Comparison of ENCODE assay signal across 1 cellular context in genomic region chr1:218030846-218031245, GRCh38.
TF ChIP-seq lines count a peak whose summit lies in the region.

No MANE protein-coding gene starts in this region.

TF ChIP-seq in GM23338, 12 proteins besides CTCF, POLR2A, EP300 and RAD21 (continued from another document):
- TF ChIP-seq, protein P1, sequence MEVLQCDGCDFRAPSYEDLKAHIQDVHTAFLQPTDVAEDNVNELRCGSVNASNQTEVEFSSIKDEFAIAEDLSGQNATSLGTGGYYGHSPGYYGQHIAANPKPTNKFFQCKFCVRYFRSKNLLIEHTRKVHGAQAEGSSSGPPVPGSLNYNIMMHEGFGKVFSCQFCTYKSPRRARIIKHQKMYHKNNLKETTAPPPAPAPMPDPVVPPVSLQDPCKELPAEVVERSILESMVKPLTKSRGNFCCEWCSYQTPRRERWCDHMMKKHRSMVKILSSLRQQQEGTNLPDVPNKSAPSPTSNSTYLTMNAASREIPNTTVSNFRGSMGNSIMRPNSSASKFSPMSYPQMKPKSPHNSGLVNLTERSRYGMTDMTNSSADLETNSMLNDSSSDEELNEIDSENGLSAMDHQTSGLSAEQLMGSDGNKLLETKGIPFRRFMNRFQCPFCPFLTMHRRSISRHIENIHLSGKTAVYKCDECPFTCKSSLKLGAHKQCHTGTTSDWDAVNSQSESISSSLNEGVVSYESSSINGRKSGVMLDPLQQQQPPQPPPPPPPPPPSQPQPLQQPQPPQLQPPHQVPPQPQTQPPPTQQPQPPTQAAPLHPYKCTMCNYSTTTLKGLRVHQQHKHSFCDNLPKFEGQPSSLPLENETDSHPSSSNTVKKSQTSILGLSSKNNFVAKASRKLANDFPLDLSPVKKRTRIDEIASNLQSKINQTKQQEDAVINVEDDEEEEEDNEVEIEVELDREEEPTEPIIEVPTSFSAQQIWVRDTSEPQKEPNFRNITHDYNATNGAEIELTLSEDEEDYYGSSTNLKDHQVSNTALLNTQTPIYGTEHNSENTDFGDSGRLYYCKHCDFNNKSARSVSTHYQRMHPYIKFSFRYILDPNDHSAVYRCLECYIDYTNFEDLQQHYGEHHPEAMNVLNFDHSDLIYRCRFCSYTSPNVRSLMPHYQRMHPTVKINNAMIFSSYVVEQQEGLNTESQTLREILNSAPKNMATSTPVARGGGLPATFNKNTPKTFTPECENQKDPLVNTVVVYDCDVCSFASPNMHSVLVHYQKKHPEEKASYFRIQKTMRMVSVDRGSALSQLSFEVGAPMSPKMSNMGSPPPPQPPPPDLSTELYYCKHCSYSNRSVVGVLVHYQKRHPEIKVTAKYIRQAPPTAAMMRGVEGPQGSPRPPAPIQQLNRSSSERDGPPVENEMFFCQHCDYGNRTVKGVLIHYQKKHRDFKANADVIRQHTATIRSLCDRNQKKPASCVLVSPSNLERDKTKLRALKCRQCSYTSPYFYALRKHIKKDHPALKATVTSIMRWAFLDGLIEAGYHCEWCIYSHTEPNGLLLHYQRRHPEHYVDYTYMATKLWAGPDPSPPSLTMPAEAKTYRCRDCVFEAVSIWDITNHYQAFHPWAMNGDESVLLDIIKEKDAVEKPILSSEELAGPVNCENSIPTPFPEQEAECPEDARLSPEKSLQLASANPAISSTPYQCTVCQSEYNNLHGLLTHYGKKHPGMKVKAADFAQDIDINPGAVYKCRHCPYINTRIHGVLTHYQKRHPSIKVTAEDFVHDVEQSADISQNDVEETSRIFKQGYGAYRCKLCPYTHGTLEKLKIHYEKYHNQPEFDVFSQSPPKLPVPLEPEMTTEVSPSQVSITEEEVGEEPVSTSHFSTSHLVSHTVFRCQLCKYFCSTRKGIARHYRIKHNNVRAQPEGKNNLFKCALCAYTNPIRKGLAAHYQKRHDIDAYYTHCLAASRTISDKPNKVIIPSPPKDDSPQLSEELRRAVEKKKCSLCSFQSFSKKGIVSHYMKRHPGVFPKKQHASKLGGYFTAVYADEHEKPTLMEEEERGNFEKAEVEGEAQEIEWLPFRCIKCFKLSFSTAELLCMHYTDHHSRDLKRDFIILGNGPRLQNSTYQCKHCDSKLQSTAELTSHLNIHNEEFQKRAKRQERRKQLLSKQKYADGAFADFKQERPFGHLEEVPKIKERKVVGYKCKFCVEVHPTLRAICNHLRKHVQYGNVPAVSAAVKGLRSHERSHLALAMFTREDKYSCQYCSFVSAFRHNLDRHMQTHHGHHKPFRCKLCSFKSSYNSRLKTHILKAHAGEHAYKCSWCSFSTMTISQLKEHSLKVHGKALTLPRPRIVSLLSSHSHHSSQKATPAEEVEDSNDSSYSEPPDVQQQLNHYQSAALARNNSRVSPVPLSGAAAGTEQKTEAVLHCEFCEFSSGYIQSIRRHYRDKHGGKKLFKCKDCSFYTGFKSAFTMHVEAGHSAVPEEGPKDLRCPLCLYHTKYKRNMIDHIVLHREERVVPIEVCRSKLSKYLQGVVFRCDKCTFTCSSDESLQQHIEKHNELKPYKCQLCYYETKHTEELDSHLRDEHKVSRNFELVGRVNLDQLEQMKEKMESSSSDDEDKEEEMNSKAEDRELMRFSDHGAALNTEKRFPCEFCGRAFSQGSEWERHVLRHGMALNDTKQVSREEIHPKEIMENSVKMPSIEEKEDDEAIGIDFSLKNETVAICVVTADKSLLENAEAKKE (CRISPR knock-in tag; IDR thresholded peaks at IDR 0.05) = no peak
- TF ChIP-seq STAT1 (IDR thresholded peaks at IDR 0.05; ENCODE audit: unreplicated experiment) (no peak), ETS1 (IDR thresholded peaks at IDR 0.05) (no peak), JUNB (IDR thresholded peaks at IDR 0.05; ENCODE audit: unreplicated experiment) (no peak)
